ENCODE assay signal across 21 cellular contexts in the genomic region with DNA sequence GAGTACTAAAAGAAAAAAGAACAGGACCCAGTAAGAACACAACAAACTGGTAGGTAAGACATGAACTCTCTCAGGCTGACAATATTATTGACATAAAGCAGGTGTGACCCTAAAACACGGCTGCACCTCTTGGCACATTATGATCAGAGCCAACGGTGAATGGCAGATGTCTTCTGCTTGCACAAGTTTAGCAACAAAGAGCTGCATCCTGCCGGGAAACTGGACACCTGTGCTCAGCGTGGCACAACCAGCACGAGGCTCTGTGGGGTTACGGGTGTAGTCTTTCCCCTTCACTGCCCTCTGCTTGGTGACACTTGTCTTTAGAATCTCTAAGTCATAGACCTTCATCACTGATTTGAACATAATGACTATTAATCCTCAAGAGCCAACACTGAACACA.
DNase-seq lines count a peak whose midpoint lies in the region; ATAC-seq and TF ChIP-seq lines count a peak whose summit lies in the region.
"Had no signal": no experiment of that assay in that cellular context is flagged by ENCODE, and none has a peak within 500 bp of the region (broad histone marks: within the 10 kb centered on the region; RNA-seq: fewer than 3 reads in every experiment).

No MANE protein-coding gene starts in this region.

- H3K27ac Mint-ChIP-seq in naive thymus-derived CD4-positive, alpha-beta T cell: peak overlapping the region in 7 of 9 donors; percentile 15 to 67 (median 34)
- no peak overlapping the region for H3K27ac Mint-ChIP-seq in natural killer cell
- H3K27ac Mint-ChIP-seq: activated CD4-positive, alpha-beta T cell treated with anti-CD3 and anti-CD28 coated beads, Interleukin-2, amount 10 ng/mL, durations not matched to agents 24 days and 14 days; B cell had no signal

- H3K4me3 Mint-ChIP-seq in naive thymus-derived CD4-positive, alpha-beta T cell: no peak overlapping the region
- no peak overlapping the region for H3K4me3 Mint-ChIP-seq in natural killer cell
- H3K4me3 Mint-ChIP-seq: activated CD4-positive, alpha-beta T cell treated with anti-CD3 and anti-CD28 coated beads, Interleukin-2, amount 10 ng/mL, durations not matched to agents 24 days and 14 days; B cell had no signal

- POLR2A ChIA-PET in naive thymus-derived CD4-positive, alpha-beta T cell (lab: Charles Lee): no interaction called here

- CTCF ChIA-PET in naive thymus-derived CD4-positive, alpha-beta T cell (lab: Charles Lee): no interaction called here

- no peaks in the 10 kb centered on the region for H3K9me3 ChIP-seq in naive thymus-derived CD4-positive, alpha-beta T cell (ENCODE audit: control insufficient read depth in 2 of 3, low read length in 3 of 3)
- H3K9me3 ChIP-seq in esophagus squamous epithelium: no peaks in the 10 kb centered on the region
- H3K9me3 ChIP-seq: lower lobe of right lung had no signal

- no peaks in the 10 kb centered on the region for H3K4me1 ChIP-seq in naive thymus-derived CD4-positive, alpha-beta T cell (ENCODE audit: control insufficient read depth in 2 of 2, insufficient read depth in 2 of 2, low read length in 2 of 2)
- no peaks in the 10 kb centered on the region for H3K4me1 ChIP-seq in esophagus squamous epithelium
- H3K4me1 ChIP-seq: lower lobe of right lung had no signal

- no peak for TF ChIP-seq POLR2A in esophagus squamous epithelium (IDR thresholded peaks at IDR 0.05)

- intact Hi-C loops in naive thymus-derived CD4-positive, alpha-beta T cell (cut with micrococcal nuclease): loop anchor here (5.0 to 10.0 kb wide), 2 partner anchors 385 to 1707 kb away; a partner anchor contains a TSS
- intact Hi-C loops in esophagus squamous epithelium (cut with DNase I) (no loop called here), natural killer cell (cut with micrococcal nuclease) (no loop called here)

- peaks cover 10 to 98% (median 40%) of the 10 kb centered on the region in 3 experiments for H3K36me3 ChIP-seq in naive thymus-derived CD4-positive, alpha-beta T cell (ENCODE audit: control insufficient read depth in 2 of 3, insufficient read depth in 3 of 3, low read length in 3 of 3)
- H3K36me3 ChIP-seq in esophagus squamous epithelium: peaks cover 9 to 100% (median 32%) of the 10 kb centered on the region in 3 donors

- peaks cover 2 to 22% (median 6%) of the 10 kb centered on the region in 7 donors for H3K4me1 Mint-ChIP-seq in naive thymus-derived CD4-positive, alpha-beta T cell
- H3K4me1 Mint-ChIP-seq in natural killer cell: peaks cover 0 to 6% of the 10 kb centered on the region in 2 donors

- peak; percentile 6 for DNase-seq in NCI-H2029 (lab: John Stamatoyannopoulos, UW)
- DNase-seq in NCI-H2029 treated with DMSO at 0.1 percent for 48 hours (lab: John Stamatoyannopoulos, UW): no peak
- peak; percentile 10 for DNase-seq in NCI-H1417 treated with DMSO at 0.1 percent for 48 hours (lab: John Stamatoyannopoulos, UW)
- DNase-seq in NCI-H774 (lab: John Stamatoyannopoulos, UW): peak; percentile 19
- DNase-seq in naive thymus-derived CD4-positive, alpha-beta T cell: no peak
- DNase-seq in SIG-M5 (lab: John Stamatoyannopoulos, UW): no peak
- no peak for DNase-seq in esophagus squamous epithelium (lab: John Stamatoyannopoulos, UW)
- no peak for DNase-seq in natural killer cell
- DNase-seq: activated CD4-positive, alpha-beta T cell treated with anti-CD3 and anti-CD28 coated beads, Interleukin-2, amount 10 ng/mL, durations not matched to agents 24 days and 14 days; activated CD8-positive, alpha-beta memory T cell treated with anti-CD3 and anti-CD28 coated beads, Interleukin-2, amount 50 U/mL, for 48 hours; activated gamma-delta T cell; amniotic stem cell; Calu3; Kasumi-1; lower lobe of right lung; NCI-H1048; NCI-H526; right cardiac atrium; stimulated activated CD4-positive, alpha-beta T cell treated with anti-CD3 and anti-CD28 coated beads, Interleukin-15, amount 100 ng/mL, for 24 hours had no signal

- no peak for ATAC-seq in naive thymus-derived CD4-positive, alpha-beta T cell
- ATAC-seq in natural killer cell: no peak
- ATAC-seq: lower lobe of right lung, right cardiac atrium had no signal

- no peaks in the 10 kb centered on the region for H3K27me3 Mint-ChIP-seq in naive thymus-derived CD4-positive, alpha-beta T cell
- H3K27me3 Mint-ChIP-seq in natural killer cell (ENCODE audit: low read depth in 2 of 2): no peaks in the 10 kb centered on the region
- H3K27me3 Mint-ChIP-seq: activated CD4-positive, alpha-beta T cell treated with anti-CD3 and anti-CD28 coated beads, Interleukin-2, amount 10 ng/mL, durations not matched to agents 24 days and 14 days; B cell had no signal

- peaks cover 0 to 5% (median 1%) of the 10 kb centered on the region in 11 donors for H3K9me3 Mint-ChIP-seq in naive thymus-derived CD4-positive, alpha-beta T cell
- H3K9me3 Mint-ChIP-seq in natural killer cell: no peaks in the 10 kb centered on the region

- TF ChIP-seq CTCF in esophagus squamous epithelium (IDR thresholded peaks at IDR 0.05) (no peak), natural killer cell (IDR thresholded peaks at IDR 0.05) (no peak)

- 73% methylated on average over 5 to 6 of the region's 6 CpGs for WGBS in esophagus squamous epithelium, 2 donors

- H3K4me3 ChIP-seq in naive thymus-derived CD4-positive, alpha-beta T cell (ENCODE audit: low read length): no peak overlapping the region
- H3K4me3 ChIP-seq in esophagus squamous epithelium: no peak overlapping the region
- H3K4me3 ChIP-seq: cardiac muscle cell, lower lobe of right lung had no signal

- no peaks in the 10 kb centered on the region for H3K27me3 ChIP-seq in naive thymus-derived CD4-positive, alpha-beta T cell (ENCODE audit: control insufficient read depth in 2 of 2, insufficient read depth in 2 of 2, low read length in 2 of 2)
- no peaks in the 10 kb centered on the region for H3K27me3 ChIP-seq in esophagus squamous epithelium
- H3K27me3 ChIP-seq: cardiac muscle cell had no signal

- H3K36me3 Mint-ChIP-seq in naive thymus-derived CD4-positive, alpha-beta T cell: peaks cover 35 to 95% (median 78%) of the 10 kb centered on the region in 5 donors
- H3K36me3 Mint-ChIP-seq in natural killer cell: peaks cover 43% of the 10 kb centered on the region

- H3K27ac ChIP-seq in naive thymus-derived CD4-positive, alpha-beta T cell (ENCODE audit: low read depth, low read length): no peak overlapping the region
- no peak overlapping the region for H3K27ac ChIP-seq in esophagus squamous epithelium
- H3K27ac ChIP-seq: cardiac muscle cell, lower lobe of right lung had no signal

Comparison
In these comparisons a context has a peak if more than half of its experiments do, and no peak if none do; other contexts are left out.
1. DNase-seq: peak in NCI-H2029 (single experiment), NCI-H1417 treated with DMSO at 0.1 percent for 48 hours (single experiment) and NCI-H774 (single experiment); none in NCI-H2029 treated with DMSO at 0.1 percent for 48 hours (single experiment), naive thymus-derived CD4-positive, alpha-beta T cell (0 of 9), SIG-M5 (single experiment), esophagus squamous epithelium (single experiment) and natural killer cell (single experiment).
2. H3K27ac Mint-ChIP-seq: peak in naive thymus-derived CD4-positive, alpha-beta T cell (7 of 9); none in natural killer cell (0 of 2).
3. intact Hi-C loops: an anchor here in naive thymus-derived CD4-positive, alpha-beta T cell (5.0 to 10.0 kb wide); none called in esophagus squamous epithelium and natural killer cell.